Comparison of ENCODE assay signal across 11 cellular contexts in the genomic region with DNA sequence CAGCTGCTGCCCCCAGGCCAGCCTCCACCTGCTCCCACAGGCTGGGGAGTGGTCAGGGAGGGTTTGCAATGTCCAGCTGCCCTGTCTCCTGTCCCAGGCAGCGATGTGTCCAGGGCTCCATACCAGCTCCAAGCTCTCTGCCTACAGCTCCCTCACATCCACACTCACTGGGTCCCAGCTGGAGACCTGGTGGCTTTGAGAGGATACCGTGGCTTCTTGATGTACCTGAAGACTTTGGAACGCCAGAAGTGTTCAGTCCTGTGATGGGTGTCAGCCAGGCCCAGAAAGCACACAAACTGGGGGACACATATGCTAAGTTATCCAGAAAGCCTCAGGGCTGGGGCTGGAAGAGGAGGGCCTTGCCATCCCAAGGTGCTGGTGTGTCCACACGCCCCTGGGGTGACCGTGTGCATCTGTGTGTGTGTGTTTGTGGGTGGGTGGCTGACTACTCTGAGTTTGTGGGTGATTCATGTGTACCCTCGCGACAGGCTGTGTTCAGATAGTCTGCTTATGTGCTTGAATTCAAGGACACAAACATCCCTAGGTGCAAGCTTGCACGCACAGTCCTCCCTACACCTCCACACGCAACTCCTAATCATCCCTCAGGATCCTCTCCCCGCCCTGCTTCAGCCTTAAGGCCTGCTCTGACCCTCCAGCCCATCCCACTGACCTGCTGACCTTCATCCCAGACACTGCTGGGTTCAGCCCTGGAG. TPM values are rescaled to one million over a fixed set of nuclear protein-coding genes. Genes with fewer than 3 reads are reported as not detected.
DNase-seq lines count a peak whose midpoint lies in the region; ATAC-seq and TF ChIP-seq lines count a peak whose summit lies in the region.
"Had no signal": no experiment of that assay in that cellular context is flagged by ENCODE, and none has a peak within 500 bp of the region (broad histone marks: within the 10 kb centered on the region; RNA-seq: fewer than 3 reads in every experiment).

No MANE protein-coding gene starts in this region.

- H3K9me3 ChIP-seq in mucosa of rectum (ENCODE audit: control insufficient read depth in 2 of 2, low read length in 2 of 2) (no peaks in the 10 kb centered on the region), upper lobe of right lung (no peaks in the 10 kb centered on the region)
- H3K9me3 ChIP-seq: SJCRH30 had no signal

- TF ChIP-seq CTCF in upper lobe of right lung (IDR thresholded peaks at IDR 0.05) (no peak), GM10248 (IDR thresholded peaks at IDR 0.05; ENCODE audit: control extremely low read depth, extremely low read depth, low read depth, missing control alignments) (no peak)

- peak overlapping the region; percentile 79 to 80 for H3K9ac ChIP-seq in mucosa of rectum (ENCODE audit: low read depth in 1 of 2, low read length in 2 of 2)

- no peaks in the 10 kb centered on the region for H3K27me3 Mint-ChIP-seq in activated naive CD8-positive, alpha-beta T cell

- intact Hi-C loops in upper lobe of right lung (cut with DNase I), result no loop called here

- ATAC-seq in upper lobe of right lung, result no peak
- no peak for ATAC-seq in HG03108 (IDR thresholded peaks at IDR 0.05; ENCODE audit: unreplicated experiment)

- H3K27ac Mint-ChIP-seq in activated naive CD8-positive, alpha-beta T cell, result peak overlapping the region; percentile 95

- H3K9me3 Mint-ChIP-seq in activated naive CD8-positive, alpha-beta T cell (ENCODE audit: low read depth), result no peaks in the 10 kb centered on the region

- H3K27me3 ChIP-seq in mucosa of rectum (ENCODE audit: control insufficient read depth in 2 of 2, insufficient read depth in 2 of 2, low read length in 2 of 2) (no peaks in the 10 kb centered on the region), upper lobe of right lung (no peaks in the 10 kb centered on the region)

- peak; percentile 37 for DNase-seq in stimulated activated CD4-positive, alpha-beta T cell treated with anti-CD3 and anti-CD28 coated beads, Interleukin-15, amount 100 ng/mL, for 24 hours
- DNase-seq in stimulated activated CD4-positive, alpha-beta T cell treated with anti-CD3 and anti-CD28 coated beads, Interleukin-4, amount 100 ng/mL, for 1 hour, result no peak
- no peak for DNase-seq in upper lobe of right lung
- DNase-seq in GM10248 (ENCODE audit: extremely low spot score), result no peak
- DNase-seq in GM19238 (ENCODE audit: insufficient read length, low spot score), result no peak
- DNase-seq: AML-193, NCI-H1105 treated with DMSO at 0.1 percent for 48 hours, SJCRH30 had no signal

- POLR2A ChIA-PET in GM10248 (lab: Yijun Ruan, JAX), result no interaction called here

- peak overlapping the region; percentile 97 to 99 for H3K27ac ChIP-seq in mucosa of rectum (ENCODE audit: low read depth in 2 of 2, low read length in 2 of 2)
- peak overlapping the region; percentile 78 for H3K27ac ChIP-seq in upper lobe of right lung
- H3K27ac ChIP-seq: SJCRH30 had no signal

- H3K4me1 ChIP-seq in mucosa of rectum (ENCODE audit: control insufficient read depth in 2 of 2, insufficient read depth in 2 of 2, low read length in 2 of 2) (peaks cover 38 to 49% of the 10 kb centered on the region in 2 donors), upper lobe of right lung (peaks cover 21% of the 10 kb centered on the region)

- peak overlapping the region; percentile 80 for H3K4me3 Mint-ChIP-seq in activated naive CD8-positive, alpha-beta T cell

- CTCF ChIA-PET in GM10248 (lab: Yijun Ruan, JAX), result interaction anchor here (1.0 to 2.5 kb wide), 10 partner anchors 10 to 58 kb away, joined by 3 to 13 read pairs (median 4); no protein-coding TSS in a partner anchor

- H3K4me3 ChIP-seq in mucosa of rectum (ENCODE audit: low read length in 2 of 2), result peak overlapping the region; percentile 47 to 54
- H3K4me3 ChIP-seq in upper lobe of right lung, result no peak overlapping the region
- H3K4me3 ChIP-seq: SJCRH30 had no signal

- peaks cover 62% of the 10 kb centered on the region for H3K4me1 Mint-ChIP-seq in activated naive CD8-positive, alpha-beta T cell (ENCODE audit: low read depth)

- no peaks in the 10 kb centered on the region for H3K36me3 ChIP-seq in mucosa of rectum (ENCODE audit: control insufficient read depth in 2 of 2, insufficient read depth in 2 of 2, low read length in 2 of 2)
- H3K36me3 ChIP-seq in upper lobe of right lung, result no peaks in the 10 kb centered on the region
- H3K36me3 ChIP-seq: SJCRH30 had no signal

- H3K36me3 Mint-ChIP-seq in activated naive CD8-positive, alpha-beta T cell, result no peaks in the 10 kb centered on the region

RNA-seq across cellular contexts. Expression of a gene that starts 33.3 kb away (rescaled TPM):
- total RNA-seq in upper lobe of right lung, result 139 TPM
